ENCODE assay signal across 8 cellular contexts in the genomic region with DNA sequence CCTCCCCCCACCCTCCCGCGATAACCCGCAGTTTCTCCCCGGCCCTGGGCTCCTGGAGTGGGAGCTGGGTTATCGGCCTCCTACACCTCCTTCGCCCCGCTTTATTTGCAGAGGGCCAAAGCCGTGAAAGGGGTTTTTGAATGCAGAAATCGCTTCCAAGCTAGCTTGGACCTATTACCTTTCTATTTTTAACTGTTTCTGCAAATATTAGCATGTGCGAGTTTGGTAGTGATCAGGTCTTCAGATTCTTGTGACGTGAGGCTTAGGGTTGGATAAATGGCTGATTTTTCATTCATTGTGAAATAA. TPM values are rescaled to one million over a fixed set of nuclear protein-coding genes. Genes with fewer than 3 reads are reported as not detected.
DNase-seq lines count a peak whose midpoint lies in the region; ATAC-seq and TF ChIP-seq lines count a peak whose summit lies in the region.

No MANE protein-coding gene starts in this region.

- H3K27me3 ChIP-seq in GM23338 (ENCODE audit: insufficient read depth) (no peaks in the 10 kb centered on the region), gastrocnemius medialis (no peaks in the 10 kb centered on the region)

- peak overlapping the region; percentile 91 for H3K27ac ChIP-seq in GM23338 (ENCODE audit: low read depth)
- peak overlapping the region; percentile 91 to 100 (median 96) for H3K27ac ChIP-seq in gastrocnemius medialis

- H3K4me2 ChIP-seq in GM23338, result peak overlapping the region; percentile 95

- H3K9me3 ChIP-seq in T-helper 17 cell (ENCODE audit: control insufficient read depth, low read length, poor library complexity, severe bottlenecking) (no peaks in the 10 kb centered on the region), gastrocnemius medialis (no peaks in the 10 kb centered on the region)

- no peaks in the 10 kb centered on the region for H3K9me2 ChIP-seq in GM23338 (ENCODE audit: insufficient read depth)

- intact Hi-C loops in gastrocnemius medialis (cut with DNase I; ENCODE audit: low total_unique reads), result loop anchor here (5.0 kb wide), 1 partner anchor 394 kb away; no protein-coding TSS in a partner anchor

- no peak overlapping the region for H2AFZ ChIP-seq in GM23338

- H3K4me1 ChIP-seq in GM23338 (ENCODE audit: insufficient read depth) (peaks cover 9% of the 10 kb centered on the region), gastrocnemius medialis (peaks cover 32 to 43% of the 10 kb centered on the region in 2 donors)

- TF ChIP-seq CTCF in GM23338 (conservative IDR thresholded peaks at IDR 0.05; ENCODE audit: low read depth in 2 of 2), result no peak
- no peak for TF ChIP-seq CTCF in fibroblast of the aortic adventitia (IDR thresholded peaks at IDR 0.05; ENCODE audit: insufficient read depth, low read length)
- no peak for TF ChIP-seq CTCF in gastrocnemius medialis (IDR thresholded peaks at IDR 0.05 in 4 of 5, conservative IDR thresholded peaks at IDR 0.05 in 1 of 5)

- H3K27me3 Mint-ChIP-seq in GM23338 (ENCODE audit: insufficient read depth, low read depth, poor library complexity) (peaks cover 2% of the 10 kb centered on the region), T-helper 17 cell (no peaks in the 10 kb centered on the region)

- in situ Hi-C loops in gastrocnemius medialis (cut with MboI; ENCODE audit: low sequenced_read_pairs in 4 of 4), result no loop called here

- H3K4me1 Mint-ChIP-seq in GM23338 (peaks cover 24% of the 10 kb centered on the region; the same call in 2 of the 3 replicates), T-helper 17 cell (peaks cover 18% of the 10 kb centered on the region)

- H3K9me3 Mint-ChIP-seq in GM23338, result no peaks in the 10 kb centered on the region

- H3K36me3 Mint-ChIP-seq in GM23338 (ENCODE audit: low read depth) (peaks cover 46% of the 10 kb centered on the region), T-helper 17 cell (ENCODE audit: low read depth) (no peaks in the 10 kb centered on the region)

- TF ChIP-seq POLR2A in gastrocnemius medialis (IDR thresholded peaks at IDR 0.05), result no peak

- ATAC-seq in GM23338 (no peak), T-helper 17 cell (no peak), gastrocnemius medialis (no peak), GM19455 (IDR thresholded peaks at IDR 0.05; ENCODE audit: unreplicated experiment) (no peak)

- no peaks in the 10 kb centered on the region for H3F3A ChIP-seq in GM23338 (replicated peaks; ENCODE audit: low read depth)

- peaks cover 11% of the 10 kb centered on the region; the same call in 1 of the 2 replicates for H3K36me3 ChIP-seq in GM23338 (ENCODE audit: insufficient read depth)
- H3K36me3 ChIP-seq in gastrocnemius medialis, result no peaks in the 10 kb centered on the region

- H3K27ac Mint-ChIP-seq in GM23338 (peak overlapping the region; percentile 90), T-helper 17 cell (peak overlapping the region; percentile 84)

- DNase-seq in GM23338 (ENCODE audit: low spot score) (no peak), T-helper 17 cell (no peak), fibroblast of the aortic adventitia (ENCODE audit: low read depth) (no peak), gastrocnemius medialis (no peak), NCI-H526 treated with DMSO at 0.1 percent for 48 hours (lab: John Stamatoyannopoulos, UW) (no peak), NCI-H2196 treated with DMSO at 0.1 percent for 48 hours (lab: John Stamatoyannopoulos, UW; ENCODE audit: unreplicated experiment) (no peak), kidney glomerular epithelial cell (lab: John Stamatoyannopoulos, UW) (no peak)

- H4K20me1 ChIP-seq in GM23338 (replicated peaks; ENCODE audit: insufficient read depth), result peaks cover 30% of the 10 kb centered on the region

- H3K4me3 Mint-ChIP-seq in GM23338, result peak overlapping the region; percentile 96
- peak overlapping the region; percentile 92 for H3K4me3 Mint-ChIP-seq in T-helper 17 cell

- H3K79me2 ChIP-seq in GM23338 (replicated peaks; ENCODE audit: insufficient read depth), result peaks cover 76% of the 10 kb centered on the region

- H3K4me3 ChIP-seq in GM23338 (peak overlapping the region; percentile 94), fibroblast of the aortic adventitia (ENCODE audit: low read depth, low read length) (peak overlapping the region; percentile 88), gastrocnemius medialis (peak overlapping the region; percentile 72 to 93 (median 86))

TF ChIP-seq in GM23338, 12 proteins besides CTCF, POLR2A, EP300 and RAD21:
- TF ChIP-seq, protein P1, sequence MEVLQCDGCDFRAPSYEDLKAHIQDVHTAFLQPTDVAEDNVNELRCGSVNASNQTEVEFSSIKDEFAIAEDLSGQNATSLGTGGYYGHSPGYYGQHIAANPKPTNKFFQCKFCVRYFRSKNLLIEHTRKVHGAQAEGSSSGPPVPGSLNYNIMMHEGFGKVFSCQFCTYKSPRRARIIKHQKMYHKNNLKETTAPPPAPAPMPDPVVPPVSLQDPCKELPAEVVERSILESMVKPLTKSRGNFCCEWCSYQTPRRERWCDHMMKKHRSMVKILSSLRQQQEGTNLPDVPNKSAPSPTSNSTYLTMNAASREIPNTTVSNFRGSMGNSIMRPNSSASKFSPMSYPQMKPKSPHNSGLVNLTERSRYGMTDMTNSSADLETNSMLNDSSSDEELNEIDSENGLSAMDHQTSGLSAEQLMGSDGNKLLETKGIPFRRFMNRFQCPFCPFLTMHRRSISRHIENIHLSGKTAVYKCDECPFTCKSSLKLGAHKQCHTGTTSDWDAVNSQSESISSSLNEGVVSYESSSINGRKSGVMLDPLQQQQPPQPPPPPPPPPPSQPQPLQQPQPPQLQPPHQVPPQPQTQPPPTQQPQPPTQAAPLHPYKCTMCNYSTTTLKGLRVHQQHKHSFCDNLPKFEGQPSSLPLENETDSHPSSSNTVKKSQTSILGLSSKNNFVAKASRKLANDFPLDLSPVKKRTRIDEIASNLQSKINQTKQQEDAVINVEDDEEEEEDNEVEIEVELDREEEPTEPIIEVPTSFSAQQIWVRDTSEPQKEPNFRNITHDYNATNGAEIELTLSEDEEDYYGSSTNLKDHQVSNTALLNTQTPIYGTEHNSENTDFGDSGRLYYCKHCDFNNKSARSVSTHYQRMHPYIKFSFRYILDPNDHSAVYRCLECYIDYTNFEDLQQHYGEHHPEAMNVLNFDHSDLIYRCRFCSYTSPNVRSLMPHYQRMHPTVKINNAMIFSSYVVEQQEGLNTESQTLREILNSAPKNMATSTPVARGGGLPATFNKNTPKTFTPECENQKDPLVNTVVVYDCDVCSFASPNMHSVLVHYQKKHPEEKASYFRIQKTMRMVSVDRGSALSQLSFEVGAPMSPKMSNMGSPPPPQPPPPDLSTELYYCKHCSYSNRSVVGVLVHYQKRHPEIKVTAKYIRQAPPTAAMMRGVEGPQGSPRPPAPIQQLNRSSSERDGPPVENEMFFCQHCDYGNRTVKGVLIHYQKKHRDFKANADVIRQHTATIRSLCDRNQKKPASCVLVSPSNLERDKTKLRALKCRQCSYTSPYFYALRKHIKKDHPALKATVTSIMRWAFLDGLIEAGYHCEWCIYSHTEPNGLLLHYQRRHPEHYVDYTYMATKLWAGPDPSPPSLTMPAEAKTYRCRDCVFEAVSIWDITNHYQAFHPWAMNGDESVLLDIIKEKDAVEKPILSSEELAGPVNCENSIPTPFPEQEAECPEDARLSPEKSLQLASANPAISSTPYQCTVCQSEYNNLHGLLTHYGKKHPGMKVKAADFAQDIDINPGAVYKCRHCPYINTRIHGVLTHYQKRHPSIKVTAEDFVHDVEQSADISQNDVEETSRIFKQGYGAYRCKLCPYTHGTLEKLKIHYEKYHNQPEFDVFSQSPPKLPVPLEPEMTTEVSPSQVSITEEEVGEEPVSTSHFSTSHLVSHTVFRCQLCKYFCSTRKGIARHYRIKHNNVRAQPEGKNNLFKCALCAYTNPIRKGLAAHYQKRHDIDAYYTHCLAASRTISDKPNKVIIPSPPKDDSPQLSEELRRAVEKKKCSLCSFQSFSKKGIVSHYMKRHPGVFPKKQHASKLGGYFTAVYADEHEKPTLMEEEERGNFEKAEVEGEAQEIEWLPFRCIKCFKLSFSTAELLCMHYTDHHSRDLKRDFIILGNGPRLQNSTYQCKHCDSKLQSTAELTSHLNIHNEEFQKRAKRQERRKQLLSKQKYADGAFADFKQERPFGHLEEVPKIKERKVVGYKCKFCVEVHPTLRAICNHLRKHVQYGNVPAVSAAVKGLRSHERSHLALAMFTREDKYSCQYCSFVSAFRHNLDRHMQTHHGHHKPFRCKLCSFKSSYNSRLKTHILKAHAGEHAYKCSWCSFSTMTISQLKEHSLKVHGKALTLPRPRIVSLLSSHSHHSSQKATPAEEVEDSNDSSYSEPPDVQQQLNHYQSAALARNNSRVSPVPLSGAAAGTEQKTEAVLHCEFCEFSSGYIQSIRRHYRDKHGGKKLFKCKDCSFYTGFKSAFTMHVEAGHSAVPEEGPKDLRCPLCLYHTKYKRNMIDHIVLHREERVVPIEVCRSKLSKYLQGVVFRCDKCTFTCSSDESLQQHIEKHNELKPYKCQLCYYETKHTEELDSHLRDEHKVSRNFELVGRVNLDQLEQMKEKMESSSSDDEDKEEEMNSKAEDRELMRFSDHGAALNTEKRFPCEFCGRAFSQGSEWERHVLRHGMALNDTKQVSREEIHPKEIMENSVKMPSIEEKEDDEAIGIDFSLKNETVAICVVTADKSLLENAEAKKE (CRISPR knock-in tag; IDR thresholded peaks at IDR 0.05), result no peak
- no peak for TF ChIP-seq EZH2phosphoT487 (IDR thresholded peaks at IDR 0.05; ENCODE audit: unreplicated experiment)
- no peak for TF ChIP-seq ZNF114 (CRISPR knock-in tag; IDR thresholded peaks at IDR 0.05)
- TF ChIP-seq POLR2AphosphoS5 (IDR thresholded peaks at IDR 0.05; ENCODE audit: low read depth), result no peak
- no peak for TF ChIP-seq NANOG (IDR thresholded peaks at IDR 0.05; ENCODE audit: borderline replicate concordance)
- TF ChIP-seq JUNB (IDR thresholded peaks at IDR 0.05; ENCODE audit: unreplicated experiment), result no peak
- no peak for TF ChIP-seq STAT1 (IDR thresholded peaks at IDR 0.05; ENCODE audit: unreplicated experiment)
- TF ChIP-seq ZNF331 (CRISPR knock-in tag; IDR thresholded peaks at IDR 0.05; ENCODE audit: low read depth), result no peak
- TF ChIP-seq, protein P2, sequence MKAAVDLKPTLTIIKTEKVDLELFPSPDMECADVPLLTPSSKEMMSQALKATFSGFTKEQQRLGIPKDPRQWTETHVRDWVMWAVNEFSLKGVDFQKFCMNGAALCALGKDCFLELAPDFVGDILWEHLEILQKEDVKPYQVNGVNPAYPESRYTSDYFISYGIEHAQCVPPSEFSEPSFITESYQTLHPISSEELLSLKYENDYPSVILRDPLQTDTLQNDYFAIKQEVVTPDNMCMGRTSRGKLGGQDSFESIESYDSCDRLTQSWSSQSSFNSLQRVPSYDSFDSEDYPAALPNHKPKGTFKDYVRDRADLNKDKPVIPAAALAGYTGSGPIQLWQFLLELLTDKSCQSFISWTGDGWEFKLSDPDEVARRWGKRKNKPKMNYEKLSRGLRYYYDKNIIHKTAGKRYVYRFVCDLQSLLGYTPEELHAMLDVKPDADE (IDR thresholded peaks at IDR 0.05), result no peak

RNA-seq across cellular contexts. Expression of a gene that starts 1.3 kb away (rescaled TPM):
- total RNA-seq in GM23338 (2014; rRNA removed; shearing (Covaris generic)), result 305 and 329 TPM in 2 replicates
- polyA plus RNA-seq in GM23338 (2016; fragmentation: Nextera tagmentation; extraction: Ambion mirVana), result 48.7 and 62.2 TPM in 2 replicates
- total RNA-seq in T-helper 17 cell, result 10 to 100 TPM; 69.1 to 86.2 TPM
- total RNA-seq in fibroblast of the aortic adventitia (ENCODE audit: low replicate concordance), result 99.1 and 102 TPM in 2 replicates
- total RNA-seq in gastrocnemius medialis, result 100 to 1,000 TPM in 3 of 4 donors, 10 to 100 TPM in 1; 90.3 to 120 (median 110) TPM
